Comparison of ENCODE assay signal across 6 cellular contexts in genomic region chr16:23508589-23509440, GRCh38. TPM values are rescaled to one million over a fixed set of nuclear protein-coding genes. Genes with fewer than 3 reads are reported as not detected.
DNase-seq lines count a peak whose midpoint lies in the region; ATAC-seq and TF ChIP-seq lines count a peak whose summit lies in the region.

No MANE protein-coding gene starts in this region.

- H3K4me1 Mint-ChIP-seq in CD14-positive monocyte: peaks cover 57% of the 10 kb centered on the region

- intact Hi-C loops in CD14-positive monocyte (cut with micrococcal nuclease): loop anchor here in 1 of 2 donors (10.0 kb wide), 1 partner anchor 54 kb away; the partner anchor contains the start of gene COG7

- no peak for ATAC-seq in GM21529 (IDR thresholded peaks at IDR 0.05; ENCODE audit: unreplicated experiment)

- peak overlapping the region; percentile 97 to 98 for H3K4me3 Mint-ChIP-seq in CD14-positive monocyte

- H3K4me3 ChIP-seq in NT2/D1 (ENCODE audit: insufficient read length, low read depth) (peak overlapping the region; percentile 78), stomach smooth muscle (ENCODE audit: low read length in 2 of 2) (peak overlapping the region; percentile 82 to 88)

- no peaks in the 10 kb centered on the region for H3K9me3 ChIP-seq in NT2/D1 (ENCODE audit: insufficient read depth, low read length)
- no peaks in the 10 kb centered on the region for H3K9me3 ChIP-seq in stomach smooth muscle (ENCODE audit: control insufficient read depth in 2 of 2, low read length in 2 of 2)

- H3K27me3 Mint-ChIP-seq in CD14-positive monocyte (ENCODE audit: low read depth in 3 of 3): peaks cover 0 to 4% (median 0%) of the 10 kb centered on the region in 3 donors

- H3K27ac Mint-ChIP-seq in CD14-positive monocyte: peak overlapping the region; percentile 79 to 93 (median 86)

- TF ChIP-seq CTCF in CD14-positive monocyte (IDR thresholded peaks at IDR 0.05): no peak

- no peaks in the 10 kb centered on the region for H3K27me3 ChIP-seq in NT2/D1 (ENCODE audit: insufficient read depth, insufficient read length)
- H3K27me3 ChIP-seq in stomach smooth muscle (ENCODE audit: control insufficient read depth in 1 of 2, insufficient read depth in 2 of 2, low read length in 2 of 2): no peaks in the 10 kb centered on the region

- peaks cover 16% of the 10 kb centered on the region for H3K4me1 ChIP-seq in NT2/D1 (ENCODE audit: insufficient read depth, insufficient read length)
- H3K4me1 ChIP-seq in stomach smooth muscle (ENCODE audit: control insufficient read depth, insufficient read depth, low read length): peaks cover 29% of the 10 kb centered on the region

- H3K36me3 Mint-ChIP-seq in CD14-positive monocyte: peaks cover 11 to 17% of the 10 kb centered on the region in 2 donors

- no peak for DNase-seq in CD14-positive monocyte (ENCODE audit: low spot score)
- DNase-seq in NT2/D1 (ENCODE audit: low read depth, low spot score): peak; percentile 27
- peak; percentile 28 for DNase-seq in fibroblast of peridontal ligament (ENCODE audit: extremely low read depth)
- DNase-seq in stimulated activated CD4-positive, alpha-beta T cell treated with anti-CD3 and anti-CD28 coated beads, Interleukin-1b, Interleukin-23, amount 100 ng/mL, for 48 hours: no peak

- H3K36me3 ChIP-seq in NT2/D1 (ENCODE audit: insufficient read depth, insufficient read length, low read length) (peaks cover 29% of the 10 kb centered on the region), stomach smooth muscle (ENCODE audit: control insufficient read depth in 2 of 2, insufficient read depth in 2 of 2, low read length in 2 of 2) (no peaks in the 10 kb centered on the region)

- H3K9ac ChIP-seq in NT2/D1 (ENCODE audit: insufficient read length, low read depth) (peak overlapping the region; percentile 95), stomach smooth muscle (ENCODE audit: low read length in 2 of 2) (peak overlapping the region; percentile 65 to 79)

- H3K27ac ChIP-seq in stomach smooth muscle (ENCODE audit: low read length): no peak overlapping the region

- peaks cover 0 to 2% (median 0%) of the 10 kb centered on the region in 7 donors for H3K9me3 Mint-ChIP-seq in CD14-positive monocyte

RNA-seq across cellular contexts. Expression of gene GGA2, which starts 1.5 kb away (rescaled TPM):
- polyA plus RNA-seq in CD14-positive monocyte: 10 to 100 TPM; 37.5 to 49.5 TPM

RNA-seq across cellular contexts. Expression of gene EARS2, which starts 48.3 kb away (rescaled TPM):
- polyA plus RNA-seq in CD14-positive monocyte: 1 to 10 TPM; 2.9 to 4.2 TPM

RNA-seq across cellular contexts. Expression of gene UBFD1, which starts 48.7 kb away (rescaled TPM):
- 1 to 10 TPM; 8.0 to 8.9 TPM for polyA plus RNA-seq in CD14-positive monocyte

RNA-seq across cellular contexts. Expression of gene COG7, which starts 55.8 kb away (rescaled TPM):
- 1 to 10 TPM; 6.6 to 8.0 TPM for polyA plus RNA-seq in CD14-positive monocyte

Comparison
In these comparisons a context has a peak if more than half of its experiments do, and no peak if none do; other contexts are left out.
1. DNase-seq: peak in NT2/D1 (single experiment) and fibroblast of peridontal ligament (single experiment); none in CD14-positive monocyte (single experiment) and stimulated activated CD4-positive, alpha-beta T cell treated with anti-CD3 and anti-CD28 coated beads, Interleukin-1b, Interleukin-23, amount 100 ng/mL, for 48 hours (single experiment).